21 cellular contexts compared by ENCODE assay signal in genomic region chr2:10883066-10883465, GRCh38. TPM values are rescaled to one million over a fixed set of nuclear protein-coding genes. Genes with fewer than 3 reads are reported as not detected.
DNase-seq lines count a peak whose midpoint lies in the region; ATAC-seq, FAIRE-seq and TF ChIP-seq lines count a peak whose summit lies in the region.
"Had no signal": no experiment of that assay in that cellular context is flagged by ENCODE, and none has a peak within 500 bp of the region (broad histone marks: within the 10 kb centered on the region; RNA-seq: fewer than 3 reads in every experiment).

No MANE protein-coding gene starts in this region.

- no peaks in the 10 kb centered on the region for H3K27me3 Mint-ChIP-seq in brain
- peaks cover 6% of the 10 kb centered on the region for H3K27me3 Mint-ChIP-seq in activated T-cell treated with anti-CD3 and anti-CD28 coated beads, Interleukin-2, amount 50 U/mL, for 4 hours (ENCODE audit: low read depth)

- H3K36me3 ChIP-seq in HUES48 (ENCODE audit: control insufficient read depth, insufficient read depth, low read length) (no peaks in the 10 kb centered on the region), kidney (ENCODE audit: control insufficient read depth in 1 of 2, insufficient read depth in 2 of 2, low read length in 2 of 2) (no peaks in the 10 kb centered on the region), suprapubic skin (no peaks in the 10 kb centered on the region)
- H3K36me3 ChIP-seq: SJCRH30 had no signal

- H3K9me3 ChIP-seq in HUES48 (ENCODE audit: control insufficient read depth, insufficient read depth, low read length) = no peaks in the 10 kb centered on the region
- no peaks in the 10 kb centered on the region for H3K9me3 ChIP-seq in kidney (ENCODE audit: control insufficient read depth in 1 of 2, low read length in 2 of 2)
- H3K9me3 ChIP-seq in suprapubic skin = no peaks in the 10 kb centered on the region
- H3K9me3 ChIP-seq: SJCRH30 had no signal

- peaks cover 18% of the 10 kb centered on the region for H3K4me1 ChIP-seq in HUES48 (ENCODE audit: control insufficient read depth, insufficient read depth, low read length)
- H3K4me1 ChIP-seq in kidney (ENCODE audit: control insufficient read depth in 1 of 2, insufficient read depth in 1 of 2, low read depth in 1 of 2, low read length in 2 of 2) = peaks cover 4 to 15% of the 10 kb centered on the region in 2 donors
- no peaks in the 10 kb centered on the region for H3K4me1 ChIP-seq in suprapubic skin
- H3K4me1 ChIP-seq: SJCRH30 had no signal

- 85% methylated on average over 6 of the region's 6 CpGs for WGBS in suprapubic skin

- peak overlapping the region in 4 of 5 experiments; percentile 90 to 97 (median 94) for H3K27ac Mint-ChIP-seq in brain
- H3K27ac Mint-ChIP-seq: HFFc6 had no signal

- no peaks in the 10 kb centered on the region for H3K36me3 Mint-ChIP-seq in brain
- H3K36me3 Mint-ChIP-seq in activated T-cell treated with anti-CD3 and anti-CD28 coated beads, Interleukin-2, amount 50 U/mL, for 4 hours (ENCODE audit: insufficient read depth) = no peaks in the 10 kb centered on the region

- peaks cover 53% of the 10 kb centered on the region for H3K4me1 Mint-ChIP-seq in brain
- H3K4me1 Mint-ChIP-seq in activated T-cell treated with anti-CD3 and anti-CD28 coated beads, Interleukin-2, amount 50 U/mL, for 4 hours (ENCODE audit: low read depth) = no peaks in the 10 kb centered on the region

- no peak for DNase-seq in kidney
- peak; percentile 13 to 40 for DNase-seq in suprapubic skin (ENCODE audit: low spot score in 2 of 2)
- DNase-seq in activated T-cell treated with anti-CD3 and anti-CD28 coated beads, Interleukin-2, amount 50 U/mL, for 4 hours = no peak
- no peak for DNase-seq in NOMO-1 treated with DMSO at 0.1 percent for 48 hours (lab: John Stamatoyannopoulos, UW; ENCODE audit: unreplicated experiment)
- DNase-seq: DMS79, H7, HFFc6, IMR-90, Karpas-422, NCI-H1048, NCI-H1436, NCI-H1930, NCI-H524 treated with DMSO at 0.1 percent for 48 hours, SJCRH30 had no signal

- TF ChIP-seq EP300 in suprapubic skin (IDR thresholded peaks at IDR 0.05) = no peak

- H3K27me3 ChIP-seq in HUES48 (ENCODE audit: control insufficient read depth, insufficient read depth, low read length) (no peaks in the 10 kb centered on the region), suprapubic skin (peaks cover 10% of the 10 kb centered on the region)

- H3K27ac ChIP-seq in HUES48 (ENCODE audit: low read depth, low read length) = peak overlapping the region; percentile 35
- H3K27ac ChIP-seq in kidney (ENCODE audit: low read depth in 2 of 2, low read length in 2 of 2) = peak overlapping the region; percentile 29 to 61
- no peak overlapping the region for H3K27ac ChIP-seq in suprapubic skin
- H3K27ac ChIP-seq: SJCRH30 had no signal

- peaks cover 0 to 12% (median 0%) of the 10 kb centered on the region in 5 experiments for H3K9me3 Mint-ChIP-seq in brain
- H3K9me3 Mint-ChIP-seq in activated T-cell treated with anti-CD3 and anti-CD28 coated beads, Interleukin-2, amount 50 U/mL, for 4 hours = no peaks in the 10 kb centered on the region
- H3K9me3 Mint-ChIP-seq: HFFc6 had no signal

- intact Hi-C loops in kidney (cut with DNase I) = no loop called here

- no peak for FAIRE-seq in kidney (lab: Jason Lieb, UNC)
- FAIRE-seq: GM12892, GM18507 had no signal

- TF ChIP-seq POLR2A in suprapubic skin (IDR thresholded peaks at IDR 0.05) = no peak

- no peak overlapping the region for H3K4me3 Mint-ChIP-seq in brain
- H3K4me3 Mint-ChIP-seq in activated T-cell treated with anti-CD3 and anti-CD28 coated beads, Interleukin-2, amount 50 U/mL, for 4 hours = no peak overlapping the region
- H3K4me3 Mint-ChIP-seq: CD14-positive monocyte, HFFc6 had no signal

- no peak overlapping the region for H3K9ac ChIP-seq in HUES48 (ENCODE audit: low read depth, low read length)
- no peak overlapping the region for H3K9ac ChIP-seq in kidney (ENCODE audit: low read length in 2 of 2)

- no peak for TF ChIP-seq CTCF in brain (conservative IDR thresholded peaks at IDR 0.05)
- TF ChIP-seq CTCF in kidney (IDR thresholded peaks at IDR 0.05; ENCODE audit: borderline replicate concordance, extremely low read depth, insufficient read depth) = no peak
- no peak for TF ChIP-seq CTCF in suprapubic skin (IDR thresholded peaks at IDR 0.05)

- ATAC-seq in HG02970 (IDR thresholded peaks at IDR 0.05; ENCODE audit: low FRiP score, unreplicated experiment) = no peak
- no peak for ATAC-seq in activated T-cell treated with anti-CD3 and anti-CD28 coated beads, Interleukin-2, amount 50 U/mL, for 4 hours

- H3K4me3 ChIP-seq in HUES48 (ENCODE audit: low read depth, low read length) (no peak overlapping the region), kidney (ENCODE audit: low read length in 2 of 2) (no peak overlapping the region), suprapubic skin (no peak overlapping the region)
- H3K4me3 ChIP-seq: SJCRH30 had no signal

RNA-seq across cellular contexts. Expression of gene KCNF1, which starts 28.7 kb away (rescaled TPM):
- polyA plus RNA-seq in brain (ENCODE audit: insufficient read depth, low read depth, low replicate concordance) (18.1 TPM), kidney (ENCODE audit: insufficient read depth, low read depth, low replicate concordance) (0.67 TPM)
- total RNA-seq in kidney (0.63 TPM), suprapubic skin (not detected)
- not detected for total RNA-seq in activated T-cell treated with anti-CD3 and anti-CD28 coated beads, Interleukin-2, amount 50 U/mL, for 4 hours
- total RNA-seq: MCF 10A had no signal
- polyA plus RNA-seq: CD14-positive monocyte had no signal

Comparison
In these comparisons a context has a peak if more than half of its experiments do, and no peak if none do; other contexts are left out.
1. DNase-seq: peak in suprapubic skin (2 of 2); none in kidney (single experiment), activated T-cell treated with anti-CD3 and anti-CD28 coated beads, Interleukin-2, amount 50 U/mL, for 4 hours (single experiment) and NOMO-1 treated with DMSO at 0.1 percent for 48 hours (single experiment).